In the genomic region with DNA sequence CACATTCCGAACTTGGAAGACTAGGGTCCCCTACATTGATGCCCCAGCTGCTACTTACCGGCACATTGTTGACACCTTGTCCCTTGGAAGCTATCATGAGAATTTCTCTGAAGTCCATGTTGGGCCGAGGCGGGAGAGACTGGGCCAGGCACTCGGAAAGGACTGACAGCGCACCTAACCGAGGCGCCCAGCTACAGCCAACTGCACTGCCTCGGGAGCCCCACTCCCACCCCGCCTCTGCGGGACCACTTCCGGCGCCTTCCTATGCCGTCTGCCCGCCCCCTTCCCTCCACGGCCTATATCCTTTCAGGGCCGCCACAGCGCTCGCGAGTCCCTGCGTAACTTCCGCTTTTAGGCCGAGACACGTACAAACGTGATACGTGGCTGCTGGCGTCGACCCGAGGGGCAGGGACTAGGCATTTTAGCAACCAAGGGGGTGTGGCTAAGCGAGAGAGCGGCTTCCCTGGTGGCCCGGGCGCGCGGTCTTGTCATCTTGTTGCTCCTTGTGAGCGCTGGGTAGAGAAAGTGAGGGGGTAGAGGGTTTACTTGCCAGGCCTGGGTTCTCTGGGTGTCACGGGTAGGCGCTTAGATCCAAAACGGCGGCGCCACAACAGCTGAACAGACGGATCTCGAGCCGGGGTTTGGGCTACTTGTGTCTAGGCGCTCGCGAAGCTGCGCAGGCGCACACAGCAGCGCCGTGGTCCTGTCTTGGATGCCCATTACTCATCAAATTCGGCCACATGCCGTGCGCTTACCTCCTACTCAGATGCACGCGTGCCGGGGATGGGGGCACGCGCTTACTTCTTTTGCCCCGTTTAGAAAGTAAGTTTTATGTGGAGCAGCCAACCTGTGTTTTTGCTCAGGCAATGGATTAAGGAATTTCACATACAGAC, we compare ENCODE assay signal across 8 cellular contexts. TPM values are rescaled to one million over a fixed set of nuclear protein-coding genes. Genes with fewer than 3 reads are reported as not detected.
DNase-seq lines count a peak whose midpoint lies in the region; ATAC-seq lines count a peak whose summit lies in the region.

A gene with protein sequence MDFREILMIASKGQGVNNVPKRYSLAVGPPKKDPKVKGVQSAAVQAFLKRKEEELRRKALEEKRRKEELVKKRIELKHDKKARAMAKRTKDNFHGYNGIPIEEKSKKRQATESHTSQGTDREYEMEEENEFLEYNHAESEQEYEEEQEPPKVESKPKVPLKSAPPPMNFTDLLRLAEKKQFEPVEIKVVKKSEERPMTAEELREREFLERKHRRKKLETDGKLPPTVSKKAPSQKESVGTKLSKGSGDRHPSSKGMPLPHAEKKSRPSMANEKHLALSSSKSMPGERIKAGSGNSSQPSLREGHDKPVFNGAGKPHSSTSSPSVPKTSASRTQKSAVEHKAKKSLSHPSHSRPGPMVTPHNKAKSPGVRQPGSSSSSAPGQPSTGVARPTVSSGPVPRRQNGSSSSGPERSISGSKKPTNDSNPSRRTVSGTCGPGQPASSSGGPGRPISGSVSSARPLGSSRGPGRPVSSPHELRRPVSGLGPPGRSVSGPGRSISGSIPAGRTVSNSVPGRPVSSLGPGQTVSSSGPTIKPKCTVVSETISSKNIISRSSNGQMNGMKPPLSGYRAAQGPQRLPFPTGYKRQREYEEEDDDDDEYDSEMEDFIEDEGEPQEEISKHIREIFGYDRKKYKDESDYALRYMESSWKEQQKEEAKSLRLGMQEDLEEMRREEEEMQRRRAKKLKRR (minus strand): TSS at position 203 of the 893 bp plus-strand sequence. CDS start 85 bp downstream, at position 118.

- ATAC-seq in GM19351 (IDR thresholded peaks at IDR 0.05; ENCODE audit: unreplicated experiment) (peak; percentile 94), HG03521 (IDR thresholded peaks at IDR 0.05; ENCODE audit: unreplicated experiment) (peak; percentile 96), left lobe of liver (peak; percentile 98)

- H3K9me3 Mint-ChIP-seq in dendritic cell treated with granulocyte-macrophage colony-stimulating factor and Interleukin-4, amounts not matched to agents 40 ng/mL and 50 ng/mL, for 4 days: no peaks in the 10 kb centered on the region

- peaks cover 0 to 11% (median 6%) of the 10 kb centered on the region in 11 experiments; a peak in 6 of 22 replicates for H3K36me3 ChIP-seq in BLaER1 treated with 17β-estradiol and CSF1 and Interleukin-3, amounts not matched to agents 10 nM and 100 nM

- peaks cover 19% of the 10 kb centered on the region for H3K36me3 Mint-ChIP-seq in dendritic cell treated with granulocyte-macrophage colony-stimulating factor and Interleukin-4, amounts not matched to agents 40 ng/mL and 50 ng/mL, for 4 days (ENCODE audit: low read depth)

- H3K27me3 Mint-ChIP-seq in dendritic cell treated with granulocyte-macrophage colony-stimulating factor and Interleukin-4, amounts not matched to agents 40 ng/mL and 50 ng/mL, for 4 days: peaks cover 10% of the 10 kb centered on the region

- no peaks in the 10 kb centered on the region for H3K27me3 ChIP-seq in BLaER1 treated with 17β-estradiol and CSF1 and Interleukin-3, amounts not matched to agents 10 nM and 100 nM

- intact Hi-C loops in dendritic cell treated with granulocyte-macrophage colony-stimulating factor and Interleukin-4, amounts not matched to agents 40 ng/mL and 50 ng/mL, for 4 days (cut with micrococcal nuclease): loop anchor here (1.0 to 5.0 kb wide), 5 partner anchors 18 to 312 kb away; a partner anchor contains a TSS

- H3K27ac Mint-ChIP-seq in dendritic cell treated with granulocyte-macrophage colony-stimulating factor and Interleukin-4, amounts not matched to agents 40 ng/mL and 50 ng/mL, for 4 days: peak within 1 kb of the TSS; percentile 98

- peaks cover 18 to 25% (median 22%) of the 10 kb centered on the region in 10 experiments for H3K4me1 ChIP-seq in BLaER1 treated with 17β-estradiol and CSF1 and Interleukin-3, amounts not matched to agents 10 nM and 100 nM

- H3K27ac ChIP-seq in BLaER1 treated with 17β-estradiol and CSF1 and Interleukin-3, amounts not matched to agents 10 nM and 100 nM: peak within 1 kb of the TSS; percentile 81 to 96 (median 90)

- peaks cover 13 to 46% (median 37%) of the 10 kb centered on the region in 11 experiments; a peak in 18 of 22 replicates for H4K20me1 ChIP-seq in BLaER1 treated with 17β-estradiol and CSF1 and Interleukin-3, amounts not matched to agents 10 nM and 100 nM

- peak within 1 kb of the TSS; percentile 81 to 99 (median 92) for H3K4me3 ChIP-seq in BLaER1 treated with 17β-estradiol and CSF1 and Interleukin-3, amounts not matched to agents 10 nM and 100 nM

- peak within 1 kb of the TSS; percentile 90 to 98 (median 95) for H3K4me2 ChIP-seq in BLaER1 treated with 17β-estradiol and CSF1 and Interleukin-3, amounts not matched to agents 10 nM and 100 nM

- DNase-seq in NCI-H748 (lab: John Stamatoyannopoulos, UW; ENCODE audit: unreplicated experiment) (peak; percentile 99), left lobe of liver (ENCODE audit: low spot score) (peak; percentile 99)
- DNase-seq in activated CD4-positive, alpha-beta T cell treated with anti-CD3 and anti-CD28 coated beads, Interleukin-2, amount 50 U/mL, for 1 hour: peak; percentile 96
- peak; percentile 97 for DNase-seq in stimulated activated CD4-positive, alpha-beta T cell treated with anti-CD3 and anti-CD28 coated beads, Interleukin-2, amount 100 ng/mL, for 4 hours (ENCODE audit: low read depth)

- H3K4me1 Mint-ChIP-seq in dendritic cell treated with granulocyte-macrophage colony-stimulating factor and Interleukin-4, amounts not matched to agents 40 ng/mL and 50 ng/mL, for 4 days (ENCODE audit: low read depth): peaks cover 14% of the 10 kb centered on the region

- H3K4me3 Mint-ChIP-seq in dendritic cell treated with granulocyte-macrophage colony-stimulating factor and Interleukin-4, amounts not matched to agents 40 ng/mL and 50 ng/mL, for 4 days: peak within 1 kb of the TSS; percentile 82

- H3K9me3 ChIP-seq in BLaER1 treated with 17β-estradiol and CSF1 and Interleukin-3, amounts not matched to agents 10 nM and 100 nM (replicated peaks in 1 of 11): no peaks in the 10 kb centered on the region

- peak within 1 kb of the TSS; percentile 85 to 95 (median 91) for H3K9ac ChIP-seq in BLaER1 treated with 17β-estradiol and CSF1 and Interleukin-3, amounts not matched to agents 10 nM and 100 nM

RNA-seq across cellular contexts. Expression of the gene that starts here (rescaled TPM):
- total RNA-seq in left lobe of liver: 6.8 TPM

Comparison
In these comparisons a context has a peak if more than half of its experiments do, and no peak if none do; other contexts are left out.
1. Peak in every context shown above with its lines: DNase-seq, ATAC-seq, H3K4me3 ChIP-seq and H3K27ac ChIP-seq.